32 cellular contexts compared by ENCODE assay signal in the genomic region with DNA sequence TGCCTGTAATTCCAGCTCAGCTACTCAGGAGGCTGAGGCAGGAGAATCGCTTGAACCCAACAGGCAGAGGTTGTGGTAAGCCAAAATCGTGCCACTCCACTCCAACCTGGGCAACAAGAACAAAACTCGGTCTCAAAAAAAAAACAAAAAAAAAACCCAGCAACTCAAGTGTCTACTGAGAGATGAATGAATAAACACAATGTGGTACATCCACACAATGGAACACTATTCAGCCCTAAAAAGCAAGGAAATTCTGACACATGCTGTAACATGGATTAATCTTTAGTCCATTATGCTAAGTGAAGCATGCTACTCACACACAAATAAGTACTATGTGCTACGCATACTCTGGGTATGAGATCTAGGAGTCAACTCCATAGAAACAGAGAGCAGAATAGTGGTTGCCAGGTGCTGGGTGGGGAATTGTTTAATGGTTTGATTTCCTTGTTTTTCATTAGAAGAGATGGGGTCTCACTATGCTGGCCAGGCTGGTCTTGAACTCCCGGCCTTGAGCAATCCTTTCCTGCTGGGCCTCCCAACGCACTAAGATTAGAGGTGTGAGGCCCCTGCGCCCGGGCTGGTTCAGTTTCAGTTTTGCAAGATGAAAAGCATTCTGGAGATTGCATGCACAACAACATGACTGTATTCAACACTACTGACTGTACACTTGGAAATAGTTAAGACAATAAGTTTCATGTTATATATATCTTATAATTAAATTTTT. TPM values are rescaled to one million over a fixed set of nuclear protein-coding genes. Genes with fewer than 3 reads are reported as not detected.
"Had no signal": no experiment of that assay in that cellular context is flagged by ENCODE, and none has a peak within 500 bp of the region (broad histone marks: within the 10 kb centered on the region; RNA-seq: fewer than 3 reads in every experiment).

No MANE protein-coding gene starts in this region.

- H3K9me3 ChIP-seq: adrenal gland, body of pancreas, esophagus muscularis mucosa, gastroesophageal sphincter, heart right ventricle had no signal

- FAIRE-seq: colon had no signal

- H3K27ac ChIP-seq: adrenal gland, body of pancreas, esophagus muscularis mucosa, gastroesophageal sphincter, heart right ventricle had no signal

- DNase-seq: activated CD4-positive, alpha-beta memory T cell treated with anti-CD3 and anti-CD28 coated beads, Interleukin-2, amount 10 ng/mL, durations not matched to agents 7 days and 5 days; activated CD4-positive, alpha-beta T cell treated with anti-CD3 and anti-CD28 coated beads for 36 hours; activated CD4-positive, alpha-beta T cell treated with anti-CD3 and anti-CD28 coated beads, Interleukin-2, amount 10 ng/mL, durations not matched to agents 24 days and 14 days; activated CD4-positive, CD25-positive, alpha-beta regulatory T cell; activated CD4-positive, CD25-positive, alpha-beta regulatory T cell treated with anti-CD3 and anti-CD28 coated beads, Interleukin-2, amount 50 U/mL, for 72 hours; activated CD8-positive, alpha-beta memory T cell treated with anti-CD3 and anti-CD28 coated beads, Interleukin-2, amount 50 U/mL, for 48 hours; activated gamma-delta T cell; activated naive CD4-positive, alpha-beta T cell; activated naive CD8-positive, alpha-beta T cell treated with anti-CD3 and anti-CD28 coated beads for 36 hours; activated naive CD8-positive, alpha-beta T cell treated with anti-CD3 and anti-CD28 coated beads, Interleukin-2, amount 50 U/mL, for 24 hours; activated T-cell treated with anti-CD3 and anti-CD28 coated beads for 4 hours; activated T-cell treated with anti-CD3 and anti-CD28 coated beads, Interleukin-2, amount 50 U/mL, for 24 hours; activated T-cell treated with anti-CD3 and anti-CD28 coated beads, Interleukin-2, amount 50 U/mL, for 72 hours; adrenal gland; amygdala; aorta; body of pancreas; caudate nucleus; cortex of kidney; dermis blood vessel endothelial cell; effector CD4-positive, alpha-beta T cell; effector memory CD8-positive, alpha-beta T cell; erythroblast; foreskin melanocyte; heart right ventricle; T-helper 2 cell had no signal

- H3K27me3 ChIP-seq: adrenal gland, body of pancreas, esophagus muscularis mucosa, gastroesophageal sphincter, heart right ventricle had no signal

- H3K4me1 ChIP-seq: adrenal gland, body of pancreas, esophagus muscularis mucosa, gastroesophageal sphincter had no signal

- ATAC-seq: activated CD4-positive, alpha-beta T cell treated with anti-CD3 and anti-CD28 coated beads for 36 hours; activated naive CD8-positive, alpha-beta T cell treated with anti-CD3 and anti-CD28 coated beads, Interleukin-2, amount 50 U/mL, for 24 hours; activated T-cell treated with anti-CD3 and anti-CD28 coated beads, Interleukin-2, amount 50 U/mL, for 72 hours; body of pancreas; effector memory CD8-positive, alpha-beta T cell; gastroesophageal sphincter; heart right ventricle had no signal

- H3K4me3 ChIP-seq: adrenal gland, body of pancreas, esophagus muscularis mucosa, gastroesophageal sphincter, heart right ventricle had no signal

RNA-seq across cellular contexts. Expression of gene TUBA3E, which starts 32.8 kb away (rescaled TPM):
- total RNA-seq: activated CD4-positive, alpha-beta memory T cell treated with anti-CD3 and anti-CD28 coated beads, Interleukin-2, amount 10 ng/mL, durations not matched to agents 7 days and 5 days; activated CD4-positive, alpha-beta T cell treated with anti-CD3 and anti-CD28 coated beads for 36 hours; activated CD4-positive, alpha-beta T cell treated with anti-CD3 and anti-CD28 coated beads, Interleukin-2, amount 10 ng/mL, durations not matched to agents 24 days and 14 days; activated naive CD8-positive, alpha-beta T cell treated with anti-CD3 and anti-CD28 coated beads for 36 hours; activated T-cell treated with anti-CD3 and anti-CD28 coated beads, Interleukin-2, amount 50 U/mL, for 72 hours; adrenal gland; aorta; body of pancreas; chondrocyte; dermis blood vessel endothelial cell; esophagus muscularis mucosa; gastroesophageal sphincter; glomerular endothelial cell; T-helper 1 cell treated with Interleukin-12 subunit alpha and Interleukin-12 subunit beta and Interleukin-4 antibody, amounts not matched to agents 30 ng/mL and 1 ng/mL, for 36 hours had no signal
- polyA plus RNA-seq: adrenal gland had no signal

RNA-seq across cellular contexts. Expression of gene POTEF, which starts 36.4 kb away (rescaled TPM):
- total RNA-seq: activated CD4-positive, alpha-beta memory T cell treated with anti-CD3 and anti-CD28 coated beads, Interleukin-2, amount 10 ng/mL, durations not matched to agents 7 days and 5 days; activated CD4-positive, alpha-beta T cell treated with anti-CD3 and anti-CD28 coated beads for 36 hours; activated CD4-positive, alpha-beta T cell treated with anti-CD3 and anti-CD28 coated beads, Interleukin-2, amount 10 ng/mL, durations not matched to agents 24 days and 14 days; activated naive CD8-positive, alpha-beta T cell treated with anti-CD3 and anti-CD28 coated beads for 36 hours; activated T-cell treated with anti-CD3 and anti-CD28 coated beads, Interleukin-2, amount 50 U/mL, for 72 hours; adrenal gland; body of pancreas; esophagus muscularis mucosa; gastroesophageal sphincter; heart right ventricle; T-helper 1 cell treated with Interleukin-12 subunit alpha and Interleukin-12 subunit beta and Interleukin-4 antibody, amounts not matched to agents 30 ng/mL and 1 ng/mL, for 36 hours had no signal
- polyA plus RNA-seq: adrenal gland, aorta, heart right ventricle had no signal
